22 cellular contexts compared by ENCODE assay signal in genomic region chr21:42847051-42847707, GRCh38. TPM values are rescaled to one million over a fixed set of nuclear protein-coding genes. Genes with fewer than 3 reads are reported as not detected.
A peak's percentile ranks its signal among the peaks of the same experiment; 100 is the strongest.
DNase-seq lines count a peak whose midpoint lies in the region; ATAC-seq lines count a peak whose summit lies in the region.
"Had no signal": no experiment of that assay in that cellular context is flagged by ENCODE, and none has a peak within 500 bp of the region (broad histone marks: within the 10 kb centered on the region; RNA-seq: fewer than 3 reads in every experiment).

No MANE protein-coding gene starts in this region.

- no peak overlapping the region for H3K4me2 ChIP-seq in neuronal stem cell (ENCODE audit: insufficient read depth, low read length, poor library complexity, severe bottlenecking)

- no peak for ATAC-seq in activated T-cell treated with anti-CD3 and anti-CD28 coated beads, Interleukin-2, amount 50 U/mL, for 4 hours
- no peak for ATAC-seq in CD4-positive, CD25-positive, alpha-beta regulatory T cell (ENCODE audit: low read depth in 2 of 2)
- ATAC-seq: left lung; stimulated activated effector memory CD8-positive, alpha-beta T cell treated with anti-CD3 and anti-CD28 coated beads, Interleukin-12 subunit alpha, Interleukin-12 subunit beta, amount 100 ng/mL, for 72 hours had no signal

- H2BK120ac ChIP-seq in neuronal stem cell (ENCODE audit: low read depth, low read length) = no peak overlapping the region

- H3K4me3 ChIP-seq in CD4-positive, CD25-positive, alpha-beta regulatory T cell (ENCODE audit: low read depth, low read length) = no peak overlapping the region
- no peak overlapping the region for H3K4me3 ChIP-seq in neuronal stem cell (ENCODE audit: low read length in 2 of 2)
- H3K4me3 ChIP-seq: GM23248, left lung, SJSA1, uterus had no signal

- no peaks in the 10 kb centered on the region for H3K4me1 ChIP-seq in CD4-positive, CD25-positive, alpha-beta regulatory T cell (ENCODE audit: control insufficient read depth, insufficient read depth, low read length, poor library complexity, severe bottlenecking)
- H3K4me1 ChIP-seq in neuronal stem cell (ENCODE audit: control insufficient read depth in 2 of 2, insufficient read depth in 1 of 2, low read depth in 1 of 2, low read length in 2 of 2) = peaks cover 0 to 4% of the 10 kb centered on the region in 2 donors
- H3K4me1 ChIP-seq: SJSA1, uterus had no signal

- peaks cover 54% of the 10 kb centered on the region for H3K36me3 ChIP-seq in CD4-positive, CD25-positive, alpha-beta regulatory T cell (ENCODE audit: control insufficient read depth, insufficient read depth, low read length)
- H3K36me3 ChIP-seq in neuronal stem cell (replicated peaks in 1 of 2; ENCODE audit: control insufficient read depth in 2 of 2, insufficient read depth in 2 of 2, low read length in 2 of 2) = peaks cover 51 to 85% of the 10 kb centered on the region in 2 donors
- H3K36me3 ChIP-seq: uterus had no signal

- no peak overlapping the region for H2AK5ac ChIP-seq in neuronal stem cell (ENCODE audit: low read depth, low read length)

- no peak overlapping the region for H2AFZ ChIP-seq in neuronal stem cell (ENCODE audit: low read length)
- H2AFZ ChIP-seq: GM23248 had no signal

- peak overlapping the region in 2 of 3 donors; percentile 32 to 68 for H3K27ac Mint-ChIP-seq in CD4-positive, CD25-positive, alpha-beta regulatory T cell
- H3K27ac Mint-ChIP-seq: activated CD4-positive, alpha-beta T cell treated with anti-CD3 and anti-CD28 coated beads, Interleukin-2, amount 10 ng/mL, durations not matched to agents 7 days and 5 days; T-helper 1 cell treated with Interleukin-12 subunit alpha and Interleukin-12 subunit beta and Interleukin-4 antibody, amounts not matched to agents 30 μg/mL and 1 μg/mL, for 36 hours had no signal

- no peaks in the 10 kb centered on the region for H3K9me3 Mint-ChIP-seq in activated T-cell treated with anti-CD3 and anti-CD28 coated beads, Interleukin-2, amount 50 U/mL, for 4 hours
- peaks cover 0 to 4% (median 0%) of the 10 kb centered on the region in 7 donors for H3K9me3 Mint-ChIP-seq in CD4-positive, CD25-positive, alpha-beta regulatory T cell
- H3K9me3 Mint-ChIP-seq: activated CD4-positive, alpha-beta T cell treated with anti-CD3 and anti-CD28 coated beads, Interleukin-2, amount 10 ng/mL, durations not matched to agents 7 days and 5 days; stimulated activated effector memory CD8-positive, alpha-beta T cell treated with anti-CD3 and anti-CD28 coated beads, Interleukin-12 subunit alpha, Interleukin-12 subunit beta, amount 100 ng/mL, for 72 hours; T-helper 1 cell treated with Interleukin-12 subunit alpha and Interleukin-12 subunit beta and Interleukin-4 antibody, amounts not matched to agents 30 μg/mL and 1 μg/mL, for 36 hours had no signal

- WGBS in neuronal stem cell (ENCODE audit: extremely low coverage in 2 of 2, insufficient read length in 2 of 2, insufficient replicate concordance in 1 of 2), 2 donors = no CpG with 5 or more reads among the region's 18 CpGs

- no peak overlapping the region for H3K4ac ChIP-seq in neuronal stem cell (ENCODE audit: low read length)

- no peak overlapping the region for H2BK12ac ChIP-seq in neuronal stem cell (ENCODE audit: low read length)

- H4K91ac ChIP-seq in neuronal stem cell (ENCODE audit: low read depth, low read length, poor library complexity) = no peak overlapping the region

- H3K27me3 Mint-ChIP-seq in activated T-cell treated with anti-CD3 and anti-CD28 coated beads, Interleukin-2, amount 50 U/mL, for 4 hours (ENCODE audit: low read depth) = no peaks in the 10 kb centered on the region
- H3K27me3 Mint-ChIP-seq in CD4-positive, CD25-positive, alpha-beta regulatory T cell = no peaks in the 10 kb centered on the region
- H3K27me3 Mint-ChIP-seq: activated CD4-positive, alpha-beta T cell treated with anti-CD3 and anti-CD28 coated beads, Interleukin-2, amount 10 ng/mL, durations not matched to agents 7 days and 5 days had no signal

- H3K9me3 ChIP-seq in CD4-positive, CD25-positive, alpha-beta regulatory T cell (ENCODE audit: control insufficient read depth in 2 of 2, low read length in 2 of 2) = no peaks in the 10 kb centered on the region
- H3K9me3 ChIP-seq in neuronal stem cell (replicated peaks in 1 of 2; ENCODE audit: control insufficient read depth in 2 of 2, insufficient read depth in 1 of 2, low read depth in 1 of 2, low read length in 2 of 2) = peaks cover 0 to 2% of the 10 kb centered on the region in 2 donors
- H3K9me3 ChIP-seq: left lung, SJSA1, uterus had no signal

- H2BK5ac ChIP-seq in neuronal stem cell (ENCODE audit: low read length) = peak overlapping the region; percentile 14

- H3K18ac ChIP-seq in neuronal stem cell (ENCODE audit: low read length) = no peak overlapping the region

- H3K36me3 Mint-ChIP-seq in activated T-cell treated with anti-CD3 and anti-CD28 coated beads, Interleukin-2, amount 50 U/mL, for 4 hours (ENCODE audit: insufficient read depth) = peaks cover 58% of the 10 kb centered on the region
- H3K36me3 Mint-ChIP-seq in CD4-positive, CD25-positive, alpha-beta regulatory T cell = peaks cover 45% of the 10 kb centered on the region

- H3K4me1 Mint-ChIP-seq in activated T-cell treated with anti-CD3 and anti-CD28 coated beads, Interleukin-2, amount 50 U/mL, for 4 hours (ENCODE audit: low read depth) = peaks cover 5% of the 10 kb centered on the region
- peaks cover 0 to 8% (median 2%) of the 10 kb centered on the region in 4 donors for H3K4me1 Mint-ChIP-seq in CD4-positive, CD25-positive, alpha-beta regulatory T cell

- no peak overlapping the region for H3K27ac ChIP-seq in CD4-positive, CD25-positive, alpha-beta regulatory T cell (ENCODE audit: insufficient read depth, low read length, poor library complexity, severe bottlenecking)
- no peak overlapping the region for H3K27ac ChIP-seq in neuronal stem cell (replicated peaks; ENCODE audit: low read length)
- H3K27ac ChIP-seq: brain microvascular endothelial cell, GM23248, left lung, SJSA1, uterus had no signal

- peak; percentile 3 for DNase-seq in activated T-cell treated with anti-CD3 and anti-CD28 coated beads, Interleukin-2, amount 50 U/mL, for 4 hours
- DNase-seq in activated T-cell treated with anti-CD3 and anti-CD28 coated beads for 4 hours (no peak), neuronal stem cell (ENCODE audit: low spot score) (no peak), midbrain (lab: John Stamatoyannopoulos, UW) (no peak), DMS53 treated with DMSO at 0.1 percent for 48 hours (lab: John Stamatoyannopoulos, UW; ENCODE audit: unreplicated experiment) (no peak)
- DNase-seq in CD4-positive, CD25-positive, alpha-beta regulatory T cell = no peak
- DNase-seq in activated CD8-positive, alpha-beta memory T cell treated with anti-CD3 and anti-CD28 coated beads, Interleukin-2, amount 50 U/mL, for 48 hours = peak; percentile 36
- no peak for DNase-seq in stimulated activated CD8-positive, alpha-beta memory T cell treated with anti-CD3 and anti-CD28 coated beads, Interleukin-4, amount 100 ng/mL, for 48 hours
- DNase-seq: activated CD4-positive, alpha-beta T cell treated with anti-CD3 and anti-CD28 coated beads, Interleukin-2, amount 10 ng/mL, durations not matched to agents 7 days and 5 days; activated gamma-delta T cell treated with Interleukin-2 at 50 U/mL for 16 hours; brain microvascular endothelial cell; DMS79 treated with DMSO at 0.1 percent for 48 hours; effector CD8-positive, alpha-beta T cell; foreskin fibroblast; GM23248; NCI-H1436 treated with DMSO at 0.1 percent for 48 hours; NCI-H524 treated with DMSO at 0.1 percent for 48 hours; uterus had no signal

- no peak overlapping the region for H3K9ac ChIP-seq in neuronal stem cell (ENCODE audit: low read depth, low read length, poor library complexity)
- H3K9ac ChIP-seq: GM23248 had no signal

- no peak overlapping the region for H4K8ac ChIP-seq in neuronal stem cell (ENCODE audit: low read depth, low read length)

- H2BK15ac ChIP-seq in neuronal stem cell (ENCODE audit: low read length) = no peak overlapping the region

- no peak overlapping the region for H3K4me3 Mint-ChIP-seq in activated T-cell treated with anti-CD3 and anti-CD28 coated beads, Interleukin-2, amount 50 U/mL, for 4 hours
- H3K4me3 Mint-ChIP-seq in CD4-positive, CD25-positive, alpha-beta regulatory T cell = no peak overlapping the region
- H3K4me3 Mint-ChIP-seq: activated CD4-positive, alpha-beta T cell treated with anti-CD3 and anti-CD28 coated beads, Interleukin-2, amount 10 ng/mL, durations not matched to agents 7 days and 5 days; stimulated activated effector memory CD8-positive, alpha-beta T cell treated with anti-CD3 and anti-CD28 coated beads, Interleukin-12 subunit alpha, Interleukin-12 subunit beta, amount 100 ng/mL, for 72 hours; T-helper 1 cell treated with Interleukin-12 subunit alpha and Interleukin-12 subunit beta and Interleukin-4 antibody, amounts not matched to agents 30 μg/mL and 1 μg/mL, for 36 hours had no signal

- no peak overlapping the region for H3K14ac ChIP-seq in neuronal stem cell (ENCODE audit: low read length)

- H3K27me3 ChIP-seq in CD4-positive, CD25-positive, alpha-beta regulatory T cell (ENCODE audit: control insufficient read depth, insufficient read depth, low read length) = no peaks in the 10 kb centered on the region
- H3K27me3 ChIP-seq in neuronal stem cell (ENCODE audit: control insufficient read depth in 3 of 3, insufficient read depth in 3 of 3, low read depth in 1 of 3, low read length in 3 of 3) = no peaks in the 10 kb centered on the region
- H3K27me3 ChIP-seq: brain microvascular endothelial cell, left lung, SJSA1, uterus had no signal

- no peak overlapping the region for H3K23ac ChIP-seq in neuronal stem cell (ENCODE audit: low read depth, low read length, poor library complexity)

- H3K79me1 ChIP-seq in neuronal stem cell (ENCODE audit: low read depth, low read length) = peaks cover 15% of the 10 kb centered on the region

RNA-seq across cellular contexts. Expression of gene WDR4, which starts 32.2 kb away (rescaled TPM):
- 10 to 100 TPM; 66.9 to 88.9 (median 86.2) TPM for total RNA-seq in activated T-cell treated with anti-CD3 and anti-CD28 coated beads, Interleukin-2, amount 50 U/mL, for 4 hours
- 18.4 TPM for total RNA-seq in CD4-positive, CD25-positive, alpha-beta regulatory T cell
- 1 to 10 TPM; 5.7 to 8.8 (median 7.4) TPM for polyA plus RNA-seq in CD4-positive, CD25-positive, alpha-beta regulatory T cell
- polyA plus RNA-seq in neuronal stem cell (2013, experiment 1 of 2) = 6.2 TPM
- polyA plus RNA-seq in neuronal stem cell (2013, experiment 2 of 2) = 6.2 TPM

RNA-seq across cellular contexts. Expression of gene NDUFV3, which starts 45.9 kb away (rescaled TPM):
- total RNA-seq in activated T-cell treated with anti-CD3 and anti-CD28 coated beads, Interleukin-2, amount 50 U/mL, for 4 hours = 10 to 100 TPM; 18.6 to 26.6 (median 20.6) TPM
- 18.2 TPM for total RNA-seq in CD4-positive, CD25-positive, alpha-beta regulatory T cell
- 10 to 100 TPM; 12.2 to 19.7 (median 14.4) TPM for polyA plus RNA-seq in CD4-positive, CD25-positive, alpha-beta regulatory T cell
- polyA plus RNA-seq in neuronal stem cell (2013, experiment 1 of 2) = 25.5 TPM
- 25.6 TPM for polyA plus RNA-seq in neuronal stem cell (2013, experiment 2 of 2)

Comparison
In these comparisons a context has a peak if more than half of its experiments do, and no peak if none do; other contexts are left out.
1. DNase-seq: peak in activated T-cell treated with anti-CD3 and anti-CD28 coated beads, Interleukin-2, amount 50 U/mL, for 4 hours (single experiment) and activated CD8-positive, alpha-beta memory T cell treated with anti-CD3 and anti-CD28 coated beads, Interleukin-2, amount 50 U/mL, for 48 hours (single experiment); none in activated T-cell treated with anti-CD3 and anti-CD28 coated beads for 4 hours (single experiment), CD4-positive, CD25-positive, alpha-beta regulatory T cell (0 of 3), neuronal stem cell (single experiment), midbrain (single experiment), DMS53 treated with DMSO at 0.1 percent for 48 hours (single experiment) and stimulated activated CD8-positive, alpha-beta memory T cell treated with anti-CD3 and anti-CD28 coated beads, Interleukin-4, amount 100 ng/mL, for 48 hours (single experiment).